8 cellular contexts compared by ENCODE assay signal in genomic region chr16:84616515-84616914, GRCh38. TPM values are rescaled to one million over a fixed set of nuclear protein-coding genes. Genes with fewer than 3 reads are reported as not detected.
DNase-seq lines count a peak whose midpoint lies in the region; ATAC-seq, FAIRE-seq and TF ChIP-seq lines count a peak whose summit lies in the region.

No MANE protein-coding gene starts in this region.

- H3K27me3 Mint-ChIP-seq in progenitor cell of endocrine pancreas = peaks cover 12% of the 10 kb centered on the region

- peaks cover 11% of the 10 kb centered on the region for H3K4me1 Mint-ChIP-seq in progenitor cell of endocrine pancreas (ENCODE audit: low read depth)

- H3K9me1 ChIP-seq in endothelial cell of umbilical vein (replicated peaks; ENCODE audit: control insufficient read depth, extremely low read depth, insufficient read depth, low read length) = no peaks in the 10 kb centered on the region

- H3K27ac Mint-ChIP-seq in progenitor cell of endocrine pancreas = no peak overlapping the region

- peak overlapping the region; percentile 81 to 94 (median 84) for H3K4me3 ChIP-seq in endothelial cell of umbilical vein (replicated peaks in 1 of 3; ENCODE audit: insufficient read depth in 1 of 3, low read depth in 1 of 3, low read length in 3 of 3)

- no peak for FAIRE-seq in endothelial cell of umbilical vein (lab: Jason Lieb, UNC)

- dilution Hi-C loops in endothelial cell of umbilical vein (cut with MboI; ENCODE audit: extremely low pct_ligation_motif_present, low sequenced_read_pairs) = loop anchor here (25.0 kb wide), 1 partner anchor 104 kb away; the partner anchor contains the start of gene MEAK7

- CTCF ChIA-PET in endothelial cell of umbilical vein (lab: Charles Lee) = interaction anchor here (1.5 to 7.3 kb wide), 3 partner anchors 53 to 112 kb away, joined by 5 to 74 read pairs (median 33); partner anchors contain the start of gene MEAK7

- TF ChIP-seq CTCF in endothelial cell of umbilical vein (IDR thresholded peaks at IDR 0.05; ENCODE audit: extremely low read depth in 1 of 2, insufficient read depth in 1 of 2, low read depth in 1 of 2, low read length in 2 of 2) = no peak
- TF ChIP-seq CTCF in progenitor cell of endocrine pancreas (IDR thresholded peaks at IDR 0.05; ENCODE audit: unreplicated experiment) = no peak

- no peaks in the 10 kb centered on the region for H3K9me3 ChIP-seq in endothelial cell of umbilical vein (replicated peaks; ENCODE audit: control insufficient read depth, insufficient read depth, low read length)

- BruUV-seq in endothelial cell of umbilical vein (replicated peaks; lab: Mats Ljungman, UMichigan) = TSS peak; percentile 34

- no peaks in the 10 kb centered on the region for H4K20me1 ChIP-seq in endothelial cell of umbilical vein (replicated peaks; ENCODE audit: control insufficient read depth, extremely low read depth, insufficient read depth, low read length)

- H3K27me3 ChIP-seq in endothelial cell of umbilical vein (ENCODE audit: control insufficient read depth in 2 of 2, insufficient read depth in 2 of 2, low read length in 2 of 2) = no peaks in the 10 kb centered on the region

- H3K4me1 ChIP-seq in endothelial cell of umbilical vein (ENCODE audit: control insufficient read depth, extremely low read depth, insufficient read depth, low read length) = peaks cover 30% of the 10 kb centered on the region

- H3K27ac ChIP-seq in endothelial cell of umbilical vein (ENCODE audit: insufficient read depth, low read depth, low read length) = no peak overlapping the region

- peak overlapping the region; percentile 97 for H3K4me2 ChIP-seq in endothelial cell of umbilical vein (ENCODE audit: insufficient read depth, low read length)

- H3K36me3 Mint-ChIP-seq in progenitor cell of endocrine pancreas (ENCODE audit: insufficient read depth) = peaks cover 2% of the 10 kb centered on the region

- H3K9ac ChIP-seq in endothelial cell of umbilical vein (replicated peaks; ENCODE audit: extremely low read depth, insufficient read depth, low read length) = peak overlapping the region; percentile 73

- intact Hi-C loops in endothelial cell of umbilical vein (cut with micrococcal nuclease) = no loop called here

- peak overlapping the region; percentile 37 for H2AFZ ChIP-seq in endothelial cell of umbilical vein (ENCODE audit: low read depth, low read length)

- H3K36me3 ChIP-seq in endothelial cell of umbilical vein (ENCODE audit: control insufficient read depth in 2 of 2, extremely low read depth in 1 of 2, insufficient read depth in 2 of 2, low read length in 2 of 2) = peaks cover 0 to 2% of the 10 kb centered on the region in 2 experiments

- no peak for TF ChIP-seq POLR2A in endothelial cell of umbilical vein (IDR thresholded peaks at IDR 0.05; ENCODE audit: low read depth, low read length)

- DNase-seq in NCI-H1105 treated with DMSO at 0.1 percent for 48 hours (lab: John Stamatoyannopoulos, UW) (peak; percentile 10), NCI-H1105 (lab: John Stamatoyannopoulos, UW) (no peak), RKO (ENCODE audit: low spot score) (peak; percentile 52), endothelial cell of umbilical vein (ENCODE audit: low read depth, low spot score) (peak; percentile 22), progenitor cell of endocrine pancreas (ENCODE audit: low spot score, unreplicated experiment) (no peak), AG08395 (ENCODE audit: low spot score) (no peak)
- DNase-seq in stimulated activated CD4-positive, alpha-beta T cell treated with anti-CD3 and anti-CD28 coated beads, Interleukin-4, amount 100 ng/mL, for 1 hour = no peak

- no peaks in the 10 kb centered on the region for H3K9me3 Mint-ChIP-seq in progenitor cell of endocrine pancreas (ENCODE audit: low read depth)

- peak overlapping the region; percentile 91 for H3K4me3 Mint-ChIP-seq in progenitor cell of endocrine pancreas (ENCODE audit: low read depth)

- POLR2A ChIA-PET in endothelial cell of umbilical vein (lab: Charles Lee) = no interaction called here

- peaks cover 54% of the 10 kb centered on the region for H3K79me2 ChIP-seq in endothelial cell of umbilical vein (ENCODE audit: control insufficient read depth, insufficient read depth, low read length)

- ATAC-seq in GM21515 (IDR thresholded peaks at IDR 0.05; ENCODE audit: unreplicated experiment) = no peak

TF ChIP-seq in endothelial cell of umbilical vein, 7 proteins besides CTCF, POLR2A, EP300 and RAD21:
- TF ChIP-seq MAX (IDR thresholded peaks at IDR 0.05; ENCODE audit: insufficient read depth, insufficient read length) = peak; percentile 54
- TF ChIP-seq EZH2 (IDR thresholded peaks at IDR 0.05; ENCODE audit: borderline replicate concordance, low read depth, low read length, severe bottlenecking) = no peak

RNA-seq across cellular contexts. Expression of gene COTL1, which starts 1.4 kb away (rescaled TPM):
- total RNA-seq in endothelial cell of umbilical vein (132 and 200 TPM in 2 replicates), progenitor cell of endocrine pancreas (37.6 and 40.6 TPM in 2 replicates)
- 65.6 and 90.0 TPM in 2 replicates for polyA plus RNA-seq in endothelial cell of umbilical vein
- 99.8 and 106 TPM in 2 replicates for polyA plus RNA-seq in endothelial cell of umbilical vein (2011; cell fraction: cytosol; rRNA removed)
- 39.3 and 41.3 TPM in 2 replicates for polyA plus RNA-seq in endothelial cell of umbilical vein (2011; cell fraction: nucleus; rRNA removed)
- 193 and 246 TPM in 2 replicates for polyA plus RNA-seq in endothelial cell of umbilical vein (2012)
- polyA minus RNA-seq in endothelial cell of umbilical vein = 33.3 and 35.2 TPM in 2 replicates
- polyA minus RNA-seq in endothelial cell of umbilical vein (2011; cell fraction: cytosol; rRNA and poly(A)+ RNA removed) = 48.9 TPM
- polyA minus RNA-seq in endothelial cell of umbilical vein (2011; cell fraction: nucleus; rRNA and poly(A)+ RNA removed) = 11.0 and 14.6 TPM in 2 replicates

RNA-seq across cellular contexts. Expression of gene KLHL36, which starts 31.8 kb away (rescaled TPM):
- 33.3 and 38.8 TPM in 2 replicates for total RNA-seq in endothelial cell of umbilical vein
- polyA plus RNA-seq in endothelial cell of umbilical vein = 31.3 and 36.4 TPM in 2 replicates
- polyA plus RNA-seq in endothelial cell of umbilical vein (2011; cell fraction: cytosol; rRNA removed) = 18.3 and 23.5 TPM in 2 replicates
- polyA plus RNA-seq in endothelial cell of umbilical vein (2011; cell fraction: nucleus; rRNA removed) = 60.0 and 67.8 TPM in 2 replicates
- 17.6 and 24.1 TPM in 2 replicates for polyA plus RNA-seq in endothelial cell of umbilical vein (2012)
- polyA minus RNA-seq in endothelial cell of umbilical vein = 44.8 and 47.5 TPM in 2 replicates
- 13.3 TPM for polyA minus RNA-seq in endothelial cell of umbilical vein (2011; cell fraction: cytosol; rRNA and poly(A)+ RNA removed)
- polyA minus RNA-seq in endothelial cell of umbilical vein (2011; cell fraction: nucleus; rRNA and poly(A)+ RNA removed) = 28.2 and 33.0 TPM in 2 replicates
- 43.2 and 46.7 TPM in 2 replicates for total RNA-seq in progenitor cell of endocrine pancreas

Comparison
In these comparisons a context has a peak if more than half of its experiments do, and no peak if none do; other contexts are left out.
1. DNase-seq: peak in NCI-H1105 treated with DMSO at 0.1 percent for 48 hours (single experiment), RKO (single experiment) and endothelial cell of umbilical vein (single experiment); none in NCI-H1105 (single experiment), progenitor cell of endocrine pancreas (single experiment), AG08395 (single experiment) and stimulated activated CD4-positive, alpha-beta T cell treated with anti-CD3 and anti-CD28 coated beads, Interleukin-4, amount 100 ng/mL, for 1 hour (single experiment).